ENCODE assay signal across 15 cellular contexts in genomic region chr16:85624646-85625045, GRCh38. TPM values are rescaled to one million over a fixed set of nuclear protein-coding genes. Genes with fewer than 3 reads are reported as not detected.
DNase-seq lines count a peak whose midpoint lies in the region; ATAC-seq and TF ChIP-seq lines count a peak whose summit lies in the region.
"Had no signal": no experiment of that assay in that cellular context is flagged by ENCODE, and none has a peak within 500 bp of the region (broad histone marks: within the 10 kb centered on the region; RNA-seq: fewer than 3 reads in every experiment).

No MANE protein-coding gene starts in this region.

- TF ChIP-seq CTCF in CD8-positive, alpha-beta T cell (IDR thresholded peaks at IDR 0.05) = no peak
- no peak for TF ChIP-seq CTCF in A673 (conservative IDR thresholded peaks at IDR 0.05; ENCODE audit: low read depth, low read length)

- no peaks in the 10 kb centered on the region for H3K27me3 Mint-ChIP-seq in CD8-positive, alpha-beta T cell (ENCODE audit: low read depth)
- no peaks in the 10 kb centered on the region for H3K27me3 Mint-ChIP-seq in central memory CD8-positive, alpha-beta T cell
- H3K27me3 Mint-ChIP-seq: CD4-positive, CD25-positive, alpha-beta regulatory T cell had no signal

- H2BK5ac ChIP-seq in trophoblast cell (ENCODE audit: low read depth, low read length, poor library complexity) = no peak overlapping the region

- H3K9me3 ChIP-seq in CD8-positive, alpha-beta T cell (ENCODE audit: low read length) = no peaks in the 10 kb centered on the region
- peaks cover 4% of the 10 kb centered on the region for H3K9me3 ChIP-seq in trophoblast cell (ENCODE audit: insufficient read depth, low read depth, low read length)
- H3K9me3 ChIP-seq in A673 (ENCODE audit: low read depth, low read length, poor library complexity, severe bottlenecking) = peaks cover 9% of the 10 kb centered on the region
- H3K9me3 ChIP-seq: SK-N-SH had no signal

- no peak overlapping the region for H3K27ac ChIP-seq in CD8-positive, alpha-beta T cell (ENCODE audit: low read depth, low read length)
- H3K27ac ChIP-seq in trophoblast cell (ENCODE audit: low read depth, low read length) (no peak overlapping the region), A673 (ENCODE audit: low read depth, low read length, poor library complexity, severe bottlenecking) (no peak overlapping the region)

- peaks cover 1% of the 10 kb centered on the region for H3K79me1 ChIP-seq in trophoblast cell (ENCODE audit: low read length)

- H2BK12ac ChIP-seq in trophoblast cell (ENCODE audit: low read length) = no peak overlapping the region

- peak overlapping the region; percentile 36 for H3K4ac ChIP-seq in trophoblast cell (ENCODE audit: low read depth, low read length)

- H3K9me3 Mint-ChIP-seq in CD8-positive, alpha-beta T cell = peaks cover 2% of the 10 kb centered on the region
- no peaks in the 10 kb centered on the region for H3K9me3 Mint-ChIP-seq in central memory CD8-positive, alpha-beta T cell

- H3K4me3 Mint-ChIP-seq in CD8-positive, alpha-beta T cell = no peak overlapping the region
- no peak overlapping the region for H3K4me3 Mint-ChIP-seq in central memory CD8-positive, alpha-beta T cell
- H3K4me3 Mint-ChIP-seq: CD4-positive, CD25-positive, alpha-beta regulatory T cell had no signal

- H2BK120ac ChIP-seq in trophoblast cell (ENCODE audit: insufficient read depth, low read length, poor library complexity) = no peak overlapping the region

- peaks cover 62% of the 10 kb centered on the region for H3K4me1 ChIP-seq in CD8-positive, alpha-beta T cell (ENCODE audit: insufficient read depth, low read length)
- H3K4me1 ChIP-seq in trophoblast cell (ENCODE audit: control insufficient read depth in 1 of 2, insufficient read depth in 2 of 2, low read length in 2 of 2) (peaks cover 23 to 32% of the 10 kb centered on the region in 2 experiments), A673 (ENCODE audit: insufficient read depth, low read length, poor library complexity, severe bottlenecking) (peaks cover 37% of the 10 kb centered on the region)

- CTCF ChIA-PET in CD8-positive, alpha-beta T cell (lab: Charles Lee) = interaction anchor here (1.9 to 3.2 kb wide), 2 partner anchors 9 to 205 kb away, joined by 7 to 18 read pairs; no protein-coding TSS in a partner anchor
- CTCF ChIA-PET in A673 (lab: Charles Lee) = no interaction called here

- H3K36me3 ChIP-seq in CD8-positive, alpha-beta T cell (ENCODE audit: insufficient read depth, low read length) = peaks cover 3% of the 10 kb centered on the region
- peaks cover 24 to 40% of the 10 kb centered on the region in 2 experiments for H3K36me3 ChIP-seq in trophoblast cell (ENCODE audit: control insufficient read depth in 1 of 2, insufficient read depth in 2 of 2, low read length in 2 of 2)
- H3K36me3 ChIP-seq in A673 (ENCODE audit: insufficient read depth, low read length, poor library complexity, severe bottlenecking) = no peaks in the 10 kb centered on the region

- DNase-seq in CD8-positive, alpha-beta T cell = no peak
- DNase-seq in NCI-H82 (lab: John Stamatoyannopoulos, UW) (peak; percentile 83), trophoblast cell (no peak), A673 (ENCODE audit: low spot score) (no peak), NCI-H748 (lab: John Stamatoyannopoulos, UW; ENCODE audit: unreplicated experiment) (no peak), NCI-H1105 treated with DMSO at 0.1 percent for 48 hours (lab: John Stamatoyannopoulos, UW) (no peak)
- DNase-seq in central memory CD8-positive, alpha-beta T cell (ENCODE audit: low spot score in 2 of 2) = no peak
- DNase-seq: AML-193; Calu3; CD4-positive, CD25-positive, alpha-beta regulatory T cell; NCI-H1417 treated with DMSO at 0.1 percent for 48 hours; NCI-H187 treated with DMSO at 0.1 percent for 48 hours; NCI-H446; SHP77 had no signal

- BruUV-seq in A673 (replicated peaks; lab: Mats Ljungman, UMichigan) = no TSS peak

- H3K79me2 ChIP-seq in trophoblast cell (ENCODE audit: control insufficient read depth, insufficient read depth, low read length, poor library complexity) = peaks cover 27% of the 10 kb centered on the region

- WGBS in trophoblast cell (ENCODE audit: extremely low coverage, insufficient coverage, insufficient read length) = no CpG with 5 or more reads among the region's 17 CpGs

- intact Hi-C loops in CD8-positive, alpha-beta T cell (cut with DNase I, micrococcal nuclease) = no loop called here
- intact Hi-C loops in A673 (cut with micrococcal nuclease; ENCODE audit: unreplicated experiment) = loop anchor here (10.0 kb wide), 1 partner anchor 380 kb away; no protein-coding TSS in a partner anchor

- H4K12ac ChIP-seq in trophoblast cell (ENCODE audit: low read depth, low read length) = no peak overlapping the region

- peak overlapping the region; percentile 22 for H3K27ac Mint-ChIP-seq in CD8-positive, alpha-beta T cell
- H3K27ac Mint-ChIP-seq in central memory CD8-positive, alpha-beta T cell (ENCODE audit: low read depth) = peak overlapping the region; percentile 74
- H3K27ac Mint-ChIP-seq: CD4-positive, CD25-positive, alpha-beta regulatory T cell had no signal

- POLR2A ChIA-PET in CD8-positive, alpha-beta T cell (lab: Charles Lee) = no interaction called here
- POLR2A ChIA-PET in A673 (lab: Charles Lee; ENCODE audit: low non-redundant PET) = no interaction called here

- H3K9ac ChIP-seq in trophoblast cell (ENCODE audit: low read length) = no peak overlapping the region
- H3K9ac ChIP-seq: SK-N-SH had no signal

- H4K8ac ChIP-seq in trophoblast cell (ENCODE audit: low read depth, low read length) = no peak overlapping the region

- H2AFZ ChIP-seq in trophoblast cell (ENCODE audit: insufficient read depth, low read length, poor library complexity) = no peak overlapping the region

- H3K4me3 ChIP-seq in CD8-positive, alpha-beta T cell (ENCODE audit: low read depth, low read length) = no peak overlapping the region
- no peak overlapping the region for H3K4me3 ChIP-seq in trophoblast cell (ENCODE audit: low read depth, low read length)
- H3K4me3 ChIP-seq in A673 (ENCODE audit: low read depth, low read length, poor library complexity, severe bottlenecking) = no peak overlapping the region

- H3K18ac ChIP-seq in trophoblast cell (ENCODE audit: low read length) = no peak overlapping the region

- H3K4me1 Mint-ChIP-seq in CD8-positive, alpha-beta T cell (ENCODE audit: low read depth) = peaks cover 64% of the 10 kb centered on the region
- peaks cover 60% of the 10 kb centered on the region for H3K4me1 Mint-ChIP-seq in central memory CD8-positive, alpha-beta T cell

- no peaks in the 10 kb centered on the region for H3K27me3 ChIP-seq in CD8-positive, alpha-beta T cell (ENCODE audit: insufficient read depth, low read length)
- no peaks in the 10 kb centered on the region for H3K27me3 ChIP-seq in trophoblast cell (ENCODE audit: insufficient read depth, low read length)
- no peaks in the 10 kb centered on the region for H3K27me3 ChIP-seq in A673 (replicated peaks; ENCODE audit: insufficient read depth, low read depth, low read length, poor library complexity)

- H3K4me2 ChIP-seq in trophoblast cell (ENCODE audit: low read length) = no peak overlapping the region
- H3K4me2 ChIP-seq: SK-N-SH had no signal

- ATAC-seq in CD8-positive, alpha-beta T cell = no peak
- no peak for ATAC-seq in central memory CD8-positive, alpha-beta T cell (replicated peaks; ENCODE audit: extremely low read depth, poor library complexity, severe bottlenecking)

- no peak overlapping the region for H3K14ac ChIP-seq in trophoblast cell (ENCODE audit: low read length)

- peaks cover 39% of the 10 kb centered on the region for H3K36me3 Mint-ChIP-seq in CD8-positive, alpha-beta T cell
- peaks cover 9% of the 10 kb centered on the region for H3K36me3 Mint-ChIP-seq in central memory CD8-positive, alpha-beta T cell (ENCODE audit: insufficient read depth)

- no peak overlapping the region for H2AK5ac ChIP-seq in trophoblast cell (ENCODE audit: low read length)

- no peak overlapping the region for H4K91ac ChIP-seq in trophoblast cell (ENCODE audit: low read depth, low read length)

- no peak overlapping the region for H3K23ac ChIP-seq in trophoblast cell (ENCODE audit: low read length)

RNA-seq across cellular contexts. Expression of gene GSE1, which starts 11.5 kb away (rescaled TPM):
- 10 to 100 TPM; 67.8 to 72.1 TPM for total RNA-seq in CD8-positive, alpha-beta T cell
- 175 and 188 TPM in 2 replicates for polyA plus RNA-seq in trophoblast cell (2013)
- 64.2 and 72.4 TPM in 2 replicates for total RNA-seq in A673 (2021)
